In genomic region chr2:95115418-95115817, GRCh38 we compare ENCODE assay signal across 1 cellular context.
TF ChIP-seq lines count a peak whose summit lies in the region.

No MANE protein-coding gene starts in this region.

TF ChIP-seq in endothelial cell of umbilical vein, 7 proteins besides CTCF, POLR2A, EP300 and RAD21 (continued from another document):
- TF ChIP-seq GATA2 (IDR thresholded peaks at IDR 0.05; ENCODE audit: insufficient read depth, insufficient read length, low read depth, low read length), result no peak
TF ChIP-seq in endothelial cell of umbilical vein: peak in this region for 0.
